ENCODE assay signal across 8 cellular contexts in genomic region chr1:150577557-150578277, GRCh38. TPM values are rescaled to one million over a fixed set of nuclear protein-coding genes. Genes with fewer than 3 reads are reported as not detected.
A peak's percentile ranks its signal among the peaks of the same experiment; 100 is the strongest.
DNase-seq lines count a peak whose midpoint lies in the region; ATAC-seq and TF ChIP-seq lines count a peak whose summit lies in the region.

No MANE protein-coding gene starts in this region.

- H3K4me3 ChIP-seq in Caco-2 (ENCODE audit: low read depth, low read length) (peak overlapping the region; percentile 95), LNCaP clone FGC (ENCODE audit: low read depth, low read length) (peak overlapping the region; percentile 98)

- POLR2A ChIA-PET in Caco-2 (lab: Charles Lee) = interaction anchor here (0.6 to 6.2 kb wide), 6 partner anchors 9 to 429 kb away, joined by 4 to 152 read pairs (median 34); partner anchors contain the start of genes ENSA and MINDY1

- TF ChIP-seq CTCF in Caco-2 (IDR thresholded peaks at IDR 0.05; ENCODE audit: insufficient read depth in 1 of 2, low read depth in 1 of 2, low read length in 1 of 2, severe bottlenecking in 1 of 2, unreplicated experiment in 1 of 2) = no peak
- TF ChIP-seq CTCF in LNCaP clone FGC (IDR thresholded peaks at IDR 0.05; ENCODE audit: control insufficient read depth, extremely low read depth, insufficient read depth) = no peak
- no peak for TF ChIP-seq CTCF in brain (conservative IDR thresholded peaks at IDR 0.05)

- no peak for DNase-seq in Caco-2
- DNase-seq in LNCaP clone FGC (ENCODE audit: low read depth) = no peak
- DNase-seq in lung microvascular endothelial cell (ENCODE audit: low read depth in 2 of 2) = peak; percentile 28 to 54
- DNase-seq in activated CD4-positive, CD25-positive, alpha-beta regulatory T cell treated with anti-CD3 and anti-CD28 coated beads, Interleukin-2, amount 50 U/mL, for 72 hours = no peak
- DNase-seq in COLO668 (lab: John Stamatoyannopoulos, UW; ENCODE audit: unreplicated experiment) = no peak

- peaks cover 34% of the 10 kb centered on the region for H3K4me1 Mint-ChIP-seq in Caco-2 (ENCODE audit: low read depth, unreplicated experiment)
- peaks cover 57% of the 10 kb centered on the region for H3K4me1 Mint-ChIP-seq in brain

- peaks cover 42% of the 10 kb centered on the region for H3K4me1 ChIP-seq in Caco-2

- H3K36me3 ChIP-seq in Caco-2 (ENCODE audit: control insufficient read depth, insufficient read depth, low read length) = peaks cover 3% of the 10 kb centered on the region

- CTCF ChIA-PET in Caco-2 (lab: Charles Lee) = interaction anchor here (5.1 kb wide), 1 partner anchor 16 kb away, joined by 51 read pairs; no protein-coding TSS in a partner anchor

- H3K27me3 Mint-ChIP-seq in Caco-2 (ENCODE audit: insufficient read depth, unreplicated experiment) (no peaks in the 10 kb centered on the region), brain (peaks cover 17% of the 10 kb centered on the region)

- H3K27me3 ChIP-seq in Caco-2 (replicated peaks; ENCODE audit: control insufficient read depth, insufficient read depth, low read length) = no peaks in the 10 kb centered on the region

- TSS peak; percentile 22 for BruUV-seq in Caco-2 (replicated peaks; lab: Mats Ljungman, UMichigan)

- no peaks in the 10 kb centered on the region for H3K9me3 Mint-ChIP-seq in Caco-2 (ENCODE audit: unreplicated experiment)
- H3K9me3 Mint-ChIP-seq in brain = peaks cover 0 to 12% (median 0%) of the 10 kb centered on the region in 5 experiments

- intact Hi-C loops in Caco-2 (cut with micrococcal nuclease; ENCODE audit: unreplicated experiment) = loop anchor here (2.0 kb wide), 3 partner anchors 27 to 51 kb away; partner anchors contain the start of gene ENSA

- H3K4me3 Mint-ChIP-seq in Caco-2 (ENCODE audit: unreplicated experiment) (peak overlapping the region; percentile 100), brain (peak overlapping the region; percentile 96 to 99 (median 99))

- H3K36me3 Mint-ChIP-seq in Caco-2 (ENCODE audit: insufficient read depth, unreplicated experiment) (peaks cover 70% of the 10 kb centered on the region), brain (peaks cover 67% of the 10 kb centered on the region)

- no peaks in the 10 kb centered on the region for H3K9me3 ChIP-seq in Caco-2

- peak overlapping the region; percentile 98 for H3K27ac Mint-ChIP-seq in Caco-2 (ENCODE audit: unreplicated experiment)
- H3K27ac Mint-ChIP-seq in brain = peak overlapping the region; percentile 98 to 99 (median 98)

- ATAC-seq in HG03039 (IDR thresholded peaks at IDR 0.05; ENCODE audit: unreplicated experiment) (no peak), HG02759 (IDR thresholded peaks at IDR 0.05; ENCODE audit: unreplicated experiment) (no peak)

RNA-seq across cellular contexts. Expression of gene MCL1, which starts 1.7 kb away (rescaled TPM):
- total RNA-seq in Caco-2 (2022) (130 and 134 TPM in 2 replicates), lung microvascular endothelial cell (114 and 208 TPM in 2 replicates)
- polyA plus RNA-seq in brain (ENCODE audit: insufficient read depth, low read depth, low replicate concordance) = 95.9 TPM

RNA-seq across cellular contexts. Expression of gene ADAMTSL4, which starts 28.5 kb away (rescaled TPM):
- total RNA-seq in Caco-2 (2022) (16.1 and 17.6 TPM in 2 replicates), lung microvascular endothelial cell (0.20 and 0.22 TPM in 2 replicates)
- 2.4 TPM for polyA plus RNA-seq in brain (ENCODE audit: insufficient read depth, low read depth, low replicate concordance)

RNA-seq across cellular contexts. Expression of gene ENSA, which starts 51.7 kb away (rescaled TPM):
- 178 TPM in 2 replicates for total RNA-seq in Caco-2 (2022)
- 332 TPM for polyA plus RNA-seq in brain (ENCODE audit: insufficient read depth, low read depth, low replicate concordance)
- total RNA-seq in lung microvascular endothelial cell = 66.0 and 75.2 TPM in 2 replicates

Comparison
In these comparisons a context has a peak if more than half of its experiments do, and no peak if none do; other contexts are left out.
1. DNase-seq: peak in lung microvascular endothelial cell (2 of 2); none in Caco-2 (0 of 2), LNCaP clone FGC (single experiment), activated CD4-positive, CD25-positive, alpha-beta regulatory T cell treated with anti-CD3 and anti-CD28 coated beads, Interleukin-2, amount 50 U/mL, for 72 hours (single experiment) and COLO668 (single experiment).
2. RNA of gene ADAMTSL4, which starts 28.5 kb away (total RNA-seq): 16.1 to 17.6 TPM in Caco-2; 0.20 to 0.22 TPM in lung microvascular endothelial cell; every median in the first group is over 10 times any median in the second.